Comparison of ENCODE assay signal across 1 cellular context in genomic region chr15:53918180-53919079, GRCh38.
A peak's percentile ranks its signal among the peaks of the same experiment; 100 is the strongest.
TF ChIP-seq lines count a peak whose summit lies in the region.

No MANE protein-coding gene starts in this region.

TF ChIP-seq in HepG2, 621 proteins besides CTCF, POLR2A, EP300 and RAD21 (continued from another document and continues in another):
- TF ChIP-seq TFAP4 (IDR thresholded peaks at IDR 0.05; ENCODE audit: borderline replicate concordance, low read depth) = no peak
- TF ChIP-seq ZNF446 (CRISPR knock-in tag; IDR thresholded peaks at IDR 0.05) = no peak
- no peak for TF ChIP-seq TMF1 (CRISPR knock-in tag; IDR thresholded peaks at IDR 0.05; ENCODE audit: low read depth)
- no peak for TF ChIP-seq TP53 (CRISPR knock-in tag; conservative IDR thresholded peaks at IDR 0.05)
- TF ChIP-seq THYN1 (CRISPR knock-in tag; IDR thresholded peaks at IDR 0.05; ENCODE audit: borderline replicate concordance, low read depth) = no peak
- TF ChIP-seq ZNF281 (CRISPR knock-in tag; IDR thresholded peaks at IDR 0.05; ENCODE audit: borderline replicate concordance) = no peak
- no peak for TF ChIP-seq ZNF850 (CRISPR knock-in tag; conservative IDR thresholded peaks at IDR 0.05)
- TF ChIP-seq CCAR2 (optimal IDR thresholded peaks at IDR 0.05; ENCODE audit: low read depth, low read length) = no peak
- no peak for TF ChIP-seq NCOR1 (IDR thresholded peaks at IDR 0.05; ENCODE audit: borderline replicate concordance, low read length)
- no peak for TF ChIP-seq ZZZ3 (CRISPR knock-in tag; IDR thresholded peaks at IDR 0.05; ENCODE audit: borderline replicate concordance)
- TF ChIP-seq SKI (IDR thresholded peaks at IDR 0.05; ENCODE audit: partially characterized antibody) = peak; percentile 82
- peak; percentile 67; the same call in 1 of the 2 replicates for TF ChIP-seq HMG20A (CRISPR knock-in tag; IDR thresholded peaks at IDR 0.05; ENCODE audit: borderline replicate concordance)
- TF ChIP-seq ZNF101 (CRISPR knock-in tag; IDR thresholded peaks at IDR 0.05; ENCODE audit: borderline replicate concordance, low read depth) = no peak
- TF ChIP-seq ZFP82 (CRISPR knock-in tag; IDR thresholded peaks at IDR 0.05; ENCODE audit: borderline replicate concordance) = no peak
- no peak for TF ChIP-seq TSC22D2 (CRISPR knock-in tag; IDR thresholded peaks at IDR 0.05; ENCODE audit: borderline replicate concordance)
- TF ChIP-seq ZNF549 (CRISPR knock-in tag; IDR thresholded peaks at IDR 0.05) = no peak
- no peak for TF ChIP-seq SRF (IDR thresholded peaks at IDR 0.05; ENCODE audit: low read depth, low read length)
- no peak for TF ChIP-seq TFDP2 (CRISPR knock-in tag; IDR thresholded peaks at IDR 0.05)
- TF ChIP-seq ATF3 (CRISPR knock-in tag; IDR thresholded peaks at IDR 0.05) = no peak
- TF ChIP-seq TEAD3 (CRISPR knock-in tag; optimal IDR thresholded peaks at IDR 0.05; ENCODE audit: borderline replicate concordance) = no peak
- TF ChIP-seq RORA (CRISPR knock-in tag; IDR thresholded peaks at IDR 0.05) = no peak
- 0 out of 2 replicates have a peak, but pooled peaks have one; percentile 52 for TF ChIP-seq SMAD3 (CRISPR knock-in tag; IDR thresholded peaks at IDR 0.05)
- peak; percentile 69; the same call in 1 of the 2 replicates for TF ChIP-seq ZNF362 (CRISPR knock-in tag; IDR thresholded peaks at IDR 0.05; ENCODE audit: borderline replicate concordance)
- TF ChIP-seq SMARCE1 (IDR thresholded peaks at IDR 0.05; ENCODE audit: borderline replicate concordance) = no peak
- TF ChIP-seq ATF4 (CRISPR knock-in tag; IDR thresholded peaks at IDR 0.05) = peak in 1 of 2 experiments; percentile 67; a peak in 1 of 4 replicates
- no peak for TF ChIP-seq NKX3-1 (CRISPR knock-in tag; IDR thresholded peaks at IDR 0.05)
- no peak for TF ChIP-seq PAWR (CRISPR knock-in tag; IDR thresholded peaks at IDR 0.05; ENCODE audit: borderline replicate concordance)
- no peak for TF ChIP-seq ZNF234 (CRISPR knock-in tag; conservative IDR thresholded peaks at IDR 0.05)
- TF ChIP-seq MEIS1 (CRISPR knock-in tag; IDR thresholded peaks at IDR 0.05; ENCODE audit: borderline replicate concordance) = no peak
- TF ChIP-seq TBX3 (IDR thresholded peaks at IDR 0.05; ENCODE audit: borderline replicate concordance) = peak; percentile 87; the same call in 1 of the 2 replicates
- TF ChIP-seq ZNF513 (CRISPR knock-in tag; conservative IDR thresholded peaks at IDR 0.05) = no peak
- TF ChIP-seq CSRNP1 (CRISPR knock-in tag; IDR thresholded peaks at IDR 0.05) = no peak
- TF ChIP-seq TRIM24 (CRISPR knock-in tag; IDR thresholded peaks at IDR 0.05) = no peak
- TF ChIP-seq SRSF9 (IDR thresholded peaks at IDR 0.05; ENCODE audit: borderline replicate concordance, insufficient read depth, low read depth, low read length, poor library complexity, severe bottlenecking) = no peak
- TF ChIP-seq ZNF251 (CRISPR knock-in tag; IDR thresholded peaks at IDR 0.05) = no peak
- TF ChIP-seq ZNF543 (CRISPR knock-in tag; IDR thresholded peaks at IDR 0.05) = no peak
- TF ChIP-seq HNF4G (IDR thresholded peaks at IDR 0.05; ENCODE audit: borderline replicate concordance, low read depth, low read length) = no peak
- TF ChIP-seq HNF4G (CRISPR knock-in tag; IDR thresholded peaks at IDR 0.05; ENCODE audit: borderline replicate concordance, low read depth) = no peak
- 0 out of 2 replicates have a peak, but pooled peaks have one; percentile 41 for TF ChIP-seq ZNF501 (CRISPR knock-in tag; IDR thresholded peaks at IDR 0.05)
- no peak for TF ChIP-seq HOXA3 (CRISPR knock-in tag; IDR thresholded peaks at IDR 0.05)
- TF ChIP-seq NFE2 (CRISPR knock-in tag; IDR thresholded peaks at IDR 0.05) = no peak
- no peak for TF ChIP-seq CENPBD1 (CRISPR knock-in tag; IDR thresholded peaks at IDR 0.05; ENCODE audit: borderline replicate concordance, low read depth)
- TF ChIP-seq TIGD3 (CRISPR knock-in tag; IDR thresholded peaks at IDR 0.05; ENCODE audit: borderline replicate concordance) = no peak
- TF ChIP-seq MED1 (CRISPR knock-in tag; IDR thresholded peaks at IDR 0.05) = peak; percentile 43
- no peak for TF ChIP-seq MNT (IDR thresholded peaks at IDR 0.05)
- no peak for TF ChIP-seq ZNF30 (CRISPR knock-in tag; IDR thresholded peaks at IDR 0.05)
- TF ChIP-seq ARNT (IDR thresholded peaks at IDR 0.05) = no peak
- no peak for TF ChIP-seq MTA3 (CRISPR knock-in tag; IDR thresholded peaks at IDR 0.05)
- TF ChIP-seq RBAK (CRISPR knock-in tag; IDR thresholded peaks at IDR 0.05) = no peak
- no peak for TF ChIP-seq RFX3 (CRISPR knock-in tag; IDR thresholded peaks at IDR 0.05)
- no peak for TF ChIP-seq KDM3A (CRISPR knock-in tag; IDR thresholded peaks at IDR 0.05; ENCODE audit: low read depth)
- TF ChIP-seq ATF6 (CRISPR knock-in tag; conservative IDR thresholded peaks at IDR 0.05) = no peak
- no peak for TF ChIP-seq ZNF12 (CRISPR knock-in tag; IDR thresholded peaks at IDR 0.05)
- TF ChIP-seq RBM22 (optimal IDR thresholded peaks at IDR 0.05; ENCODE audit: low read length) = no peak
- TF ChIP-seq GABPB1 (CRISPR knock-in tag; IDR thresholded peaks at IDR 0.05) = no peak
